Comparison of ENCODE assay signal across 32 cellular contexts in genomic region chr15:91448245-91448644, GRCh38.
"Had no signal": no experiment of that assay in that cellular context is flagged by ENCODE, and none has a peak within 500 bp of the region (broad histone marks: within the 10 kb centered on the region; RNA-seq: fewer than 3 reads in every experiment).

No MANE protein-coding gene starts in this region.

- H3K27ac Mint-ChIP-seq: activated CD8-positive, alpha-beta T cell treated with anti-CD3 and anti-CD28 coated beads for 36 hours; activated T-cell treated with anti-CD3 and anti-CD28 coated beads, Interleukin-2, amount 50 U/mL, for 72 hours; activated T-helper 17 cell treated with anti-CD3 and anti-CD28 coated beads, Interleukin-2, amount 50 U/mL, for 72 hours; T-helper 1 cell treated with Interleukin-12 subunit alpha and Interleukin-12 subunit beta and Interleukin-4 antibody, amounts not matched to agents 30 μg/mL and 1 μg/mL, for 36 hours; T-helper 2 cell treated with Interferon-gamma antibody and Interleukin-4, amounts not matched to agents 5 μg/mL and 100 μg/mL, for 36 hours had no signal

- H3K4me3 Mint-ChIP-seq: activated CD8-positive, alpha-beta T cell treated with anti-CD3 and anti-CD28 coated beads for 36 hours; activated T-cell treated with anti-CD3 and anti-CD28 coated beads, Interleukin-2, amount 50 U/mL, for 72 hours; activated T-helper 17 cell treated with anti-CD3 and anti-CD28 coated beads, Interleukin-2, amount 50 U/mL, for 72 hours; central memory CD8-positive, alpha-beta T cell; T-helper 1 cell treated with Interleukin-12 subunit alpha and Interleukin-12 subunit beta and Interleukin-4 antibody, amounts not matched to agents 30 μg/mL and 1 μg/mL, for 36 hours; T-helper 2 cell treated with Interferon-gamma antibody and Interleukin-4, amounts not matched to agents 5 μg/mL and 100 μg/mL, for 36 hours had no signal

- H3K27ac ChIP-seq: brain microvascular endothelial cell, cardiac muscle cell, colonic mucosa, RWPE1 had no signal

- H3K27me3 ChIP-seq: brain microvascular endothelial cell, cardiac muscle cell, colonic mucosa, MG63 had no signal

- H3K4me3 ChIP-seq: cardiac muscle cell, colonic mucosa, K562, MG63 had no signal

- DNase-seq: activated CD4-positive, alpha-beta T cell treated with anti-CD3 and anti-CD28 coated beads, Interleukin-2, amount 50 U/mL, for 4 hours; activated CD8-positive, alpha-beta T cell treated with anti-CD3 and anti-CD28 coated beads for 36 hours; activated effector memory CD4-positive, alpha-beta T cell treated with anti-CD3 and anti-CD28 coated beads, Interleukin-2, amount 50 U/mL, for 16 hours; activated naive CD4-positive, alpha-beta T cell treated with Interleukin-2 at 50 U/mL for 16 hours; activated T-cell treated with anti-CD3 and anti-CD28 coated beads, Interleukin-2, amount 50 U/mL, for 1 hour; activated T-cell treated with anti-CD3 and anti-CD28 coated beads, Interleukin-2, amount 50 U/mL, for 72 hours; amniotic stem cell; aorta; brain microvascular endothelial cell; colonic mucosa; Karpas-422; MG63; NCI-H1048; NCI-H1105 treated with DMSO at 0.1 percent for 48 hours; NCI-H1436; NCI-H1694; NCI-H1930; NCI-H2081 treated with DMSO at 0.1 percent for 48 hours; NCI-H226; NCI-H446 treated with DMSO at 0.1 percent for 48 hours; NCI-H524; NK-92 treated with Interleukin-12 subunit alpha and Interleukin-12 subunit beta, amount 100 ng/mL, for 24 hours; PC-3; SIG-M5 had no signal

- ATAC-seq: activated CD8-positive, alpha-beta T cell treated with anti-CD3 and anti-CD28 coated beads for 36 hours; activated T-cell treated with anti-CD3 and anti-CD28 coated beads, Interleukin-2, amount 50 U/mL, for 72 hours; activated T-helper 17 cell treated with anti-CD3 and anti-CD28 coated beads, Interleukin-2, amount 50 U/mL, for 72 hours; K562; PC-3; Right ventricle myocardium inferior had no signal

- H3K36me3 ChIP-seq: brain microvascular endothelial cell, cardiac muscle cell, colonic mucosa, MG63 had no signal

- H3K9me3 ChIP-seq: colonic mucosa, MG63 had no signal

- H3K27me3 Mint-ChIP-seq: activated CD8-positive, alpha-beta T cell treated with anti-CD3 and anti-CD28 coated beads for 36 hours; activated T-helper 17 cell treated with anti-CD3 and anti-CD28 coated beads, Interleukin-2, amount 50 U/mL, for 72 hours; central memory CD8-positive, alpha-beta T cell had no signal

- H3K9me3 Mint-ChIP-seq: activated CD8-positive, alpha-beta T cell treated with anti-CD3 and anti-CD28 coated beads for 36 hours; central memory CD8-positive, alpha-beta T cell had no signal

- H3K4me1 ChIP-seq: colonic mucosa had no signal
